In the genomic region with DNA sequence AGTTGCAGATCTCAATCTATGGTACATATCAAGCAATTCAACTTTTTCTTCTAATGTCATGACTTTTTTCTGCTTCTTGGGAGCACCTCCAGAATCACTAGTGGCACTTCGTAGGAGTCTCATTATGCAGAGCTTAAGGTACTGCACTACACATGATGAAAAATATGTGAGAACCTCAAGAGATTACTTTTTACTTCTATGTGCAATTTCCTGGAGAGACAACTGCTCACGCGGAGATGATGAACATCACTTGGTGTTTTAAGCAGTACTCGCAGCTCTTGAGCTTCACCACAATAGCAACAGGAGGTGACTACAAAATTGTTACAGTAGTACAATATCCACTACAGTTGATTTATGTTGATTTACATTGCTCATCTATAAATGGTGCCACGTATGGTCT, we compare ENCODE assay signal across 24 cellular contexts.
"Had no signal": no experiment of that assay in that cellular context is flagged by ENCODE, and none has a peak within 500 bp of the region (broad histone marks: within the 10 kb centered on the region; RNA-seq: fewer than 3 reads in every experiment).

No MANE protein-coding gene starts in this region.

- H3K27me3 Mint-ChIP-seq: activated CD4-positive, alpha-beta T cell treated with anti-CD3 and anti-CD28 coated beads for 36 hours; activated naive CD8-positive, alpha-beta T cell treated with anti-CD3 and anti-CD28 coated beads for 36 hours; dendritic cell treated with granulocyte-macrophage colony-stimulating factor and Interleukin-4, amounts not matched to agents 40 ng/mL and 50 ng/mL, for 4 days; naive thymus-derived CD4-positive, alpha-beta T cell had no signal

- H3K27ac ChIP-seq: epithelial cell of prostate, left lung, parathyroid adenoma, psoas muscle, spleen, transverse colon had no signal

- H3K4me1 ChIP-seq: parathyroid adenoma had no signal

- FAIRE-seq: islet of Langerhans, urothelium cell line had no signal

- DNase-seq: activated CD4-positive, alpha-beta T cell treated with anti-CD3 and anti-CD28 coated beads for 36 hours; activated CD4-positive, CD25-positive, alpha-beta regulatory T cell; activated effector memory CD4-positive, alpha-beta T cell treated with anti-CD3 and anti-CD28 coated beads, Interleukin-2, amount 50 U/mL, for 16 hours; activated naive CD4-positive, alpha-beta T cell treated with anti-CD3 and anti-CD28 coated beads for 36 hours; activated naive CD8-positive, alpha-beta T cell treated with anti-CD3 and anti-CD28 coated beads for 36 hours; activated T-cell treated with anti-CD3 and anti-CD28 coated beads for 4 hours; adrenal gland; esophagus squamous epithelium; foreskin melanocyte; left lung; naive thymus-derived CD4-positive, alpha-beta T cell; psoas muscle; spleen; stimulated activated naive CD4-positive, alpha-beta T cell; transverse colon had no signal

- H2AFZ ChIP-seq: parathyroid adenoma had no signal

- H3K4me1 Mint-ChIP-seq: activated CD4-positive, alpha-beta T cell treated with anti-CD3 and anti-CD28 coated beads for 36 hours; activated naive CD8-positive, alpha-beta T cell treated with anti-CD3 and anti-CD28 coated beads for 36 hours had no signal

- ATAC-seq: activated CD4-positive, alpha-beta T cell treated with anti-CD3 and anti-CD28 coated beads for 36 hours; left lung; naive thymus-derived CD4-positive, alpha-beta T cell had no signal

- H3K36me3 Mint-ChIP-seq: activated naive CD8-positive, alpha-beta T cell treated with anti-CD3 and anti-CD28 coated beads for 36 hours had no signal

- H3K9ac ChIP-seq: parathyroid adenoma had no signal

- H3K9me3 Mint-ChIP-seq: activated naive CD4-positive, alpha-beta T cell treated with anti-CD3 and anti-CD28 coated beads for 36 hours; activated naive CD8-positive, alpha-beta T cell treated with anti-CD3 and anti-CD28 coated beads for 36 hours; brain; dendritic cell treated with granulocyte-macrophage colony-stimulating factor and Interleukin-4, amounts not matched to agents 40 ng/mL and 50 ng/mL, for 4 days had no signal

- H3K4me3 ChIP-seq: adrenal gland, ascending aorta, esophagus squamous epithelium, left lung, lung, psoas muscle, right atrium auricular region, spleen, transverse colon had no signal

- H3K36me3 ChIP-seq: adrenal gland, ascending aorta, esophagus squamous epithelium, left lung, right atrium auricular region, spleen, transverse colon had no signal

- H3K9me3 ChIP-seq: adrenal gland, ascending aorta, esophagus squamous epithelium, left lung, psoas muscle, right atrium auricular region, spleen, transverse colon had no signal

- H3K4me3 Mint-ChIP-seq: activated CD4-positive, alpha-beta T cell treated with anti-CD3 and anti-CD28 coated beads for 36 hours; activated naive CD4-positive, alpha-beta T cell treated with anti-CD3 and anti-CD28 coated beads for 36 hours; activated naive CD8-positive, alpha-beta T cell treated with anti-CD3 and anti-CD28 coated beads for 36 hours; brain; dendritic cell treated with granulocyte-macrophage colony-stimulating factor and Interleukin-4, amounts not matched to agents 40 ng/mL and 50 ng/mL, for 4 days; naive thymus-derived CD4-positive, alpha-beta T cell had no signal

- H3K27me3 ChIP-seq: adrenal gland, ascending aorta, esophagus squamous epithelium, left lung, right atrium auricular region, spleen, transverse colon had no signal

- H3K27ac Mint-ChIP-seq: activated CD4-positive, alpha-beta T cell treated with anti-CD3 and anti-CD28 coated beads for 36 hours; activated naive CD4-positive, alpha-beta T cell treated with anti-CD3 and anti-CD28 coated beads for 36 hours; activated naive CD8-positive, alpha-beta T cell treated with anti-CD3 and anti-CD28 coated beads for 36 hours; brain; dendritic cell treated with granulocyte-macrophage colony-stimulating factor and Interleukin-4, amounts not matched to agents 40 ng/mL and 50 ng/mL, for 4 days; naive thymus-derived CD4-positive, alpha-beta T cell had no signal
